2 cellular contexts compared by ENCODE assay signal in genomic region chr4:26866203-26866602, GRCh38.
TF ChIP-seq lines count a peak whose summit lies in the region.

No MANE protein-coding gene starts in this region.

TF ChIP-seq in GM23338, 12 proteins besides CTCF, POLR2A, EP300 and RAD21:
- no peak for TF ChIP-seq EZH2 (IDR thresholded peaks at IDR 0.05; ENCODE audit: low read depth, unreplicated experiment)
- no peak for TF ChIP-seq STAT1 (IDR thresholded peaks at IDR 0.05; ENCODE audit: unreplicated experiment)

TF ChIP-seq in K562, 482 proteins besides CTCF, POLR2A, EP300 and RAD21:
- no peak for TF ChIP-seq STAT5A (IDR thresholded peaks at IDR 0.05; ENCODE audit: borderline replicate concordance, low read length)
- peak; percentile 61; the same call in 1 of the 2 replicates for TF ChIP-seq HMBOX1 (IDR thresholded peaks at IDR 0.05)
- 0 out of 2 replicates have a peak, but pooled peaks have one; percentile 21 for TF ChIP-seq ZNF766 (CRISPR knock-in tag; conservative IDR thresholded peaks at IDR 0.05)
